Comparison of ENCODE assay signal across 12 cellular contexts in genomic region chr9:112049834-112050516, GRCh38.
DNase-seq lines count a peak whose midpoint lies in the region; ATAC-seq and TF ChIP-seq lines count a peak whose summit lies in the region.
"Had no signal": no experiment of that assay in that cellular context is flagged by ENCODE, and none has a peak within 500 bp of the region (broad histone marks: within the 10 kb centered on the region; RNA-seq: fewer than 3 reads in every experiment).

No MANE protein-coding gene starts in this region.

- peaks cover 9% of the 10 kb centered on the region for H3K9me3 Mint-ChIP-seq in activated naive CD4-positive, alpha-beta T cell treated with anti-CD3 and anti-CD28 coated beads for 36 hours

- peaks cover 2% of the 10 kb centered on the region for H3K36me3 Mint-ChIP-seq in activated naive CD4-positive, alpha-beta T cell treated with anti-CD3 and anti-CD28 coated beads for 36 hours (ENCODE audit: low read depth)

- no peak overlapping the region for H3K4me3 Mint-ChIP-seq in activated naive CD4-positive, alpha-beta T cell treated with anti-CD3 and anti-CD28 coated beads for 36 hours

- no peak for TF ChIP-seq CTCF in cardiac fibroblast (IDR thresholded peaks at IDR 0.05; ENCODE audit: low read depth, low read length)
- TF ChIP-seq CTCF in right lobe of liver (IDR thresholded peaks at IDR 0.05) = no peak

- no peaks in the 10 kb centered on the region for H3K9me3 ChIP-seq in right lobe of liver

- intact Hi-C loops in right lobe of liver (cut with DNase I) = no loop called here
- intact Hi-C loops in activated naive CD4-positive, alpha-beta T cell treated with anti-CD3 and anti-CD28 coated beads for 36 hours (cut with micrococcal nuclease) = no loop called here

- CTCF ChIA-PET in activated naive CD4-positive, alpha-beta T cell treated with anti-CD3 and anti-CD28 coated beads for 36 hours (lab: Charles Lee) = no interaction called here

- H3K27me3 ChIP-seq in right lobe of liver = no peaks in the 10 kb centered on the region

- no peaks in the 10 kb centered on the region for H3K27me3 Mint-ChIP-seq in activated naive CD4-positive, alpha-beta T cell treated with anti-CD3 and anti-CD28 coated beads for 36 hours (ENCODE audit: low read depth)

- DNase-seq in NCI-H1105 treated with DMSO at 0.1 percent for 48 hours (lab: John Stamatoyannopoulos, UW) (peak; percentile 67), cardiac fibroblast (ENCODE audit: low read depth in 2 of 2) (peak; percentile 56 to 63), right lobe of liver (no peak), stromal cell of bone marrow (ENCODE audit: low read depth) (peak; percentile 81), NCI-H187 (lab: John Stamatoyannopoulos, UW) (no peak), DMS79 treated with DMSO at 0.1 percent for 48 hours (lab: John Stamatoyannopoulos, UW) (no peak)
- DNase-seq in activated naive CD4-positive, alpha-beta T cell treated with anti-CD3 and anti-CD28 coated beads for 36 hours = no peak
- DNase-seq: activated CD4-positive, alpha-beta T cell treated with anti-CD3 and anti-CD28 coated beads, Interleukin-2, amount 50 U/mL, for 4 hours; activated naive CD4-positive, alpha-beta T cell; NCI-H748 treated with DMSO at 0.1 percent for 48 hours had no signal

- WGBS in right lobe of liver (ENCODE audit: insufficient coverage, low coverage, low lambda C conversion rate, missing lambda C conversion rate) = 56% methylated on average over 3 of the region's 4 CpGs

- H3K4me3 ChIP-seq in cardiac fibroblast (replicated peaks in 1 of 2; ENCODE audit: low read depth in 2 of 2, low read length in 2 of 2) = no peak overlapping the region
- no peak overlapping the region for H3K4me3 ChIP-seq in right lobe of liver

- peaks cover 7% of the 10 kb centered on the region for H3K4me1 Mint-ChIP-seq in activated naive CD4-positive, alpha-beta T cell treated with anti-CD3 and anti-CD28 coated beads for 36 hours (ENCODE audit: low read depth)

- H3K36me3 ChIP-seq in right lobe of liver = no peaks in the 10 kb centered on the region

- TF ChIP-seq POLR2A in right lobe of liver (IDR thresholded peaks at IDR 0.05) = no peak

- H3K27ac ChIP-seq in right lobe of liver = peak overlapping the region; percentile 27 to 59 (median 44)
- H3K27ac ChIP-seq: HL-60 had no signal

- H3K27ac Mint-ChIP-seq in activated naive CD4-positive, alpha-beta T cell treated with anti-CD3 and anti-CD28 coated beads for 36 hours = no peak overlapping the region

- H3K4me1 ChIP-seq in right lobe of liver = peaks cover 0 to 22% (median 10%) of the 10 kb centered on the region in 4 donors

- ATAC-seq in right lobe of liver (peak in 1 of 4 donors; percentile 13), GM18909 (IDR thresholded peaks at IDR 0.05; ENCODE audit: poor library complexity, unreplicated experiment) (no peak)

Comparison
In these comparisons a context has a peak if more than half of its experiments do, and no peak if none do; other contexts are left out.
1. DNase-seq: peak in NCI-H1105 treated with DMSO at 0.1 percent for 48 hours (single experiment), cardiac fibroblast (2 of 2) and stromal cell of bone marrow (single experiment); none in right lobe of liver (0 of 3), NCI-H187 (0 of 2), activated naive CD4-positive, alpha-beta T cell treated with anti-CD3 and anti-CD28 coated beads for 36 hours (single experiment) and DMS79 treated with DMSO at 0.1 percent for 48 hours (single experiment).